ENCODE assay signal across 8 cellular contexts in the genomic region with DNA sequence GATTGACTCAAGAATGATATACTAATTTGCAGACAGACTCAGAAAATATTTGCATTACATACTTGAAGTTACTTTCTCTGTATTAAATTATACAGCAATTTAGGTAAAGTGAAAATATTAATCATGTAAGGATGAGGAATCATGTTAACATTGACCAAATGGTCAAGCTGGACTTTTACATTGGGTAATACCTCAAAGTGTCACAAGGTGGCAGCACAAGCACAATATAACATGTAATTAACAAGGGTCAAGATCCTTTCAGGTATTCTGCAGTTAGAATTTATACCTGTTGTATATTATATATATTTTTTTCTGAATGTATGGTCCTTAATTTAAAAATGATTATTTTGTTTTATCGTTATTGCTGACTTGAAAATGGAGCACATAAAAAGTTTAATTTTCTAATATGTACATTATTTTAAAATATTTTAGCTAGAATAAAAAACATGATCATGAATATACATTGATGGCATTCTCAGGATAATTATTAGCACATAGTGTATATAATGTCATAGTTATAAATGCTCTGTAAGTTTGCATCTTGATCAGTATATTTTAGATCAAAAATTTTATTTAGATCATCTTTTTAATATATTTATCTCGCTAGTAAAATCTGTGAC. TPM values are rescaled to one million over a fixed set of nuclear protein-coding genes. Genes with fewer than 3 reads are reported as not detected.
DNase-seq lines count a peak whose midpoint lies in the region; ATAC-seq and TF ChIP-seq lines count a peak whose summit lies in the region.

No MANE protein-coding gene starts in this region.

- DNase-seq in NCI-H1436 (lab: John Stamatoyannopoulos, UW), result peak; percentile 14
- no peak for DNase-seq in NCI-H1436 treated with DMSO at 0.1 percent for 48 hours (lab: John Stamatoyannopoulos, UW)
- peak; percentile 20 for DNase-seq in SKM-1 (lab: John Stamatoyannopoulos, UW; ENCODE audit: unreplicated experiment)
- peak; percentile 66 for DNase-seq in fibroblast of pulmonary artery (ENCODE audit: low read depth)
- DNase-seq in gastrocnemius medialis, result no peak
- DNase-seq in NCI-H1694 treated with DMSO at 0.1 percent for 48 hours (lab: John Stamatoyannopoulos, UW), result no peak

- H3K36me3 ChIP-seq in gastrocnemius medialis, result no peaks in the 10 kb centered on the region

- H3K27ac ChIP-seq in gastrocnemius medialis, result no peak overlapping the region

- no peaks in the 10 kb centered on the region for H3K9me3 ChIP-seq in gastrocnemius medialis

- intact Hi-C loops in gastrocnemius medialis (cut with DNase I; ENCODE audit: low total_unique reads), result no loop called here

- H3K27me3 ChIP-seq in gastrocnemius medialis, result no peaks in the 10 kb centered on the region

- ATAC-seq in GM19351 (IDR thresholded peaks at IDR 0.05; ENCODE audit: unreplicated experiment), result peak; percentile 85
- peak; percentile 82 for ATAC-seq in HG03442 (IDR thresholded peaks at IDR 0.05; ENCODE audit: unreplicated experiment)
- ATAC-seq in gastrocnemius medialis, result no peak

- H3K4me3 ChIP-seq in fibroblast of pulmonary artery (replicated peaks; ENCODE audit: low read depth, low read length), result no peak overlapping the region
- H3K4me3 ChIP-seq in gastrocnemius medialis, result no peak overlapping the region

- in situ Hi-C loops in gastrocnemius medialis (cut with MboI; ENCODE audit: low sequenced_read_pairs in 4 of 4), result no loop called here

- peak; percentile 71 for TF ChIP-seq CTCF in fibroblast of pulmonary artery (IDR thresholded peaks at IDR 0.05; ENCODE audit: low read length, missing control alignments)
- peak; percentile 28 to 73 (median 43) for TF ChIP-seq CTCF in gastrocnemius medialis (IDR thresholded peaks at IDR 0.05 in 4 of 5, conservative IDR thresholded peaks at IDR 0.05 in 1 of 5)

- no peak for TF ChIP-seq POLR2A in gastrocnemius medialis (IDR thresholded peaks at IDR 0.05)

- no peaks in the 10 kb centered on the region for H3K4me1 ChIP-seq in gastrocnemius medialis

RNA-seq across cellular contexts. Expression of a gene that starts 8.6 kb away (rescaled TPM):
- total RNA-seq in gastrocnemius medialis, result not detected

Comparison
In these comparisons a context has a peak if more than half of its experiments do, and no peak if none do; other contexts are left out.
1. DNase-seq: peak in NCI-H1436 (single experiment), SKM-1 (single experiment) and fibroblast of pulmonary artery (single experiment); none in NCI-H1436 treated with DMSO at 0.1 percent for 48 hours (single experiment), gastrocnemius medialis (0 of 2) and NCI-H1694 treated with DMSO at 0.1 percent for 48 hours (single experiment).
2. ATAC-seq: peak in GM19351 (single experiment) and HG03442 (single experiment); none in gastrocnemius medialis (0 of 2).